Comparison of ENCODE assay signal across 16 cellular contexts in the genomic region with DNA sequence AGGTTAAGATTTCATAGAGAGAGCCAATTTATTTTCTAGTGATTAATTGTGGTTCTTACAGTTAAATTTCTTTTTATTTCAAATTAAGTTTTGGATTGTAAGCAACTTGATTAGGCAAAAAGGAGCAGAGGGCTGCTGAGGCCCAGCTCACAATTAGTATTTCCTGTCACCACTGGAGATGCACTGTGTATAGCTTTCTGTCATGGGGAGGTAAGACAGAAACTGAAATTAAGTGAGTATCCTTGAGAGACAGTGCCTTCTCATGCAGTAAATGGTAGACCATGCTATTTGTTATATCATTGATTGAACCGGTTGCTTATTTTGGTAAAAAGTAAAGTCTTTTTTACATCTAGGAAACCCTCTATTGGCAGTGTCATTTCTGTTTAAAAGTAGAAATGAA.
A peak's percentile ranks its signal among the peaks of the same experiment; 100 is the strongest.
DNase-seq lines count a peak whose midpoint lies in the region; ATAC-seq and TF ChIP-seq lines count a peak whose summit lies in the region.
"Had no signal": no experiment of that assay in that cellular context is flagged by ENCODE, and none has a peak within 500 bp of the region (broad histone marks: within the 10 kb centered on the region; RNA-seq: fewer than 3 reads in every experiment).

No MANE protein-coding gene starts in this region.

- no peaks in the 10 kb centered on the region for H3K27me3 Mint-ChIP-seq in activated naive CD8-positive, alpha-beta T cell treated with anti-CD3 and anti-CD28 coated beads, Interleukin-2, amount 10 ng/mL, durations not matched to agents 7 days and 5 days
- no peaks in the 10 kb centered on the region for H3K27me3 Mint-ChIP-seq in activated naive CD8-positive, alpha-beta T cell treated with anti-CD3 and anti-CD28 coated beads for 36 hours
- H3K27me3 Mint-ChIP-seq in activated T-helper 17 cell treated with anti-CD3 and anti-CD28 coated beads, Interleukin-2, amount 50 U/mL, for 72 hours = no peaks in the 10 kb centered on the region
- H3K27me3 Mint-ChIP-seq: dendritic cell treated with granulocyte-macrophage colony-stimulating factor and Interleukin-4, amounts not matched to agents 40 ng/mL and 50 ng/mL, for 4 days had no signal

- peaks cover 2% of the 10 kb centered on the region for H3K36me3 Mint-ChIP-seq in activated naive CD8-positive, alpha-beta T cell treated with anti-CD3 and anti-CD28 coated beads, Interleukin-2, amount 10 ng/mL, durations not matched to agents 7 days and 5 days
- peaks cover 20% of the 10 kb centered on the region for H3K36me3 Mint-ChIP-seq in activated naive CD8-positive, alpha-beta T cell treated with anti-CD3 and anti-CD28 coated beads for 36 hours
- H3K36me3 Mint-ChIP-seq in activated T-helper 17 cell treated with anti-CD3 and anti-CD28 coated beads, Interleukin-2, amount 50 U/mL, for 72 hours (ENCODE audit: low read depth) = no peaks in the 10 kb centered on the region

- no peak for TF ChIP-seq POLR2A in tibial nerve (IDR thresholded peaks at IDR 0.05)

- H3K4me1 ChIP-seq in heart right ventricle (no peaks in the 10 kb centered on the region), tibial nerve (no peaks in the 10 kb centered on the region)
- H3K4me1 ChIP-seq: ascending aorta had no signal

- no peak for TF ChIP-seq CTCF in heart right ventricle (IDR thresholded peaks at IDR 0.05)
- TF ChIP-seq CTCF in tibial nerve (IDR thresholded peaks at IDR 0.05) = no peak

- no peak for DNase-seq in activated naive CD8-positive, alpha-beta T cell treated with anti-CD3 and anti-CD28 coated beads, Interleukin-2, amount 10 ng/mL, durations not matched to agents 7 days and 5 days
- no peak for DNase-seq in activated naive CD8-positive, alpha-beta T cell treated with anti-CD3 and anti-CD28 coated beads for 36 hours
- no peak for DNase-seq in heart right ventricle
- DNase-seq in tibial nerve (ENCODE audit: low spot score in 2 of 2) = no peak
- no peak for DNase-seq in posterior cingulate gyrus
- DNase-seq: CD8-positive, alpha-beta T cell; occipital lobe had no signal

- POLR2A ChIA-PET in activated naive CD8-positive, alpha-beta T cell treated with anti-CD3 and anti-CD28 coated beads, Interleukin-2, amount 10 ng/mL, durations not matched to agents 7 days and 5 days (lab: Charles Lee) = no interaction called here

- H3K4me3 Mint-ChIP-seq in activated naive CD8-positive, alpha-beta T cell treated with anti-CD3 and anti-CD28 coated beads, Interleukin-2, amount 10 ng/mL, durations not matched to agents 7 days and 5 days = no peak overlapping the region
- H3K4me3 Mint-ChIP-seq in activated naive CD8-positive, alpha-beta T cell treated with anti-CD3 and anti-CD28 coated beads for 36 hours = no peak overlapping the region
- no peak overlapping the region for H3K4me3 Mint-ChIP-seq in activated T-helper 17 cell treated with anti-CD3 and anti-CD28 coated beads, Interleukin-2, amount 50 U/mL, for 72 hours
- H3K4me3 Mint-ChIP-seq: activated T-helper 1 cell treated with anti-CD3 and anti-CD28 coated beads, Interleukin-12 subunit alpha, Interleukin-12 subunit beta, Interleukin-2, Interleukin-4 antibody, amounts not matched to agents 30 ng/mL and 10 ng/mL and 1 ng/mL, durations not matched to agents 14 hours and 24 hours and 36 hours; CD8-positive, alpha-beta T cell; dendritic cell treated with granulocyte-macrophage colony-stimulating factor and Interleukin-4, amounts not matched to agents 40 ng/mL and 50 ng/mL, for 4 days had no signal

- H3K27ac Mint-ChIP-seq in activated naive CD8-positive, alpha-beta T cell treated with anti-CD3 and anti-CD28 coated beads, Interleukin-2, amount 10 ng/mL, durations not matched to agents 7 days and 5 days = no peak overlapping the region
- H3K27ac Mint-ChIP-seq in activated naive CD8-positive, alpha-beta T cell treated with anti-CD3 and anti-CD28 coated beads for 36 hours = no peak overlapping the region
- H3K27ac Mint-ChIP-seq in activated T-helper 17 cell treated with anti-CD3 and anti-CD28 coated beads, Interleukin-2, amount 50 U/mL, for 72 hours = no peak overlapping the region
- H3K27ac Mint-ChIP-seq: activated T-helper 1 cell treated with anti-CD3 and anti-CD28 coated beads, Interleukin-12 subunit alpha, Interleukin-12 subunit beta, Interleukin-2, Interleukin-4 antibody, amounts not matched to agents 30 ng/mL and 10 ng/mL and 1 ng/mL, durations not matched to agents 14 hours and 24 hours and 36 hours; CD8-positive, alpha-beta T cell; dendritic cell treated with granulocyte-macrophage colony-stimulating factor and Interleukin-4, amounts not matched to agents 40 ng/mL and 50 ng/mL, for 4 days had no signal

- no peak for TF ChIP-seq EP300 in tibial nerve (IDR thresholded peaks at IDR 0.05)

- peaks cover 0 to 10% (median 0%) of the 10 kb centered on the region in 11 donors for H3K9me3 ChIP-seq in heart right ventricle
- H3K9me3 ChIP-seq in tibial nerve = no peaks in the 10 kb centered on the region
- H3K9me3 ChIP-seq: ascending aorta, thoracic aorta had no signal

- H3K27ac ChIP-seq in heart right ventricle = no peak overlapping the region
- no peak overlapping the region for H3K27ac ChIP-seq in tibial nerve
- H3K27ac ChIP-seq: 22Rv1, ascending aorta, skin epidermis, thoracic aorta had no signal

- H3K9me3 Mint-ChIP-seq in activated naive CD8-positive, alpha-beta T cell treated with anti-CD3 and anti-CD28 coated beads, Interleukin-2, amount 10 ng/mL, durations not matched to agents 7 days and 5 days = peaks cover 2% of the 10 kb centered on the region
- H3K9me3 Mint-ChIP-seq in activated naive CD8-positive, alpha-beta T cell treated with anti-CD3 and anti-CD28 coated beads for 36 hours = peaks cover 5% of the 10 kb centered on the region
- H3K9me3 Mint-ChIP-seq in activated T-helper 17 cell treated with anti-CD3 and anti-CD28 coated beads, Interleukin-2, amount 50 U/mL, for 72 hours = no peaks in the 10 kb centered on the region
- H3K9me3 Mint-ChIP-seq: activated T-helper 1 cell treated with anti-CD3 and anti-CD28 coated beads, Interleukin-12 subunit alpha, Interleukin-12 subunit beta, Interleukin-2, Interleukin-4 antibody, amounts not matched to agents 30 ng/mL and 10 ng/mL and 1 ng/mL, durations not matched to agents 14 hours and 24 hours and 36 hours had no signal

- no peaks in the 10 kb centered on the region for H3K27me3 ChIP-seq in heart right ventricle
- H3K27me3 ChIP-seq in tibial nerve = no peaks in the 10 kb centered on the region
- H3K27me3 ChIP-seq: ascending aorta had no signal

- peaks cover 0 to 21% (median 0%) of the 10 kb centered on the region in 9 donors for H3K36me3 ChIP-seq in heart right ventricle
- H3K36me3 ChIP-seq in tibial nerve = peaks cover 0 to 28% (median 0%) of the 10 kb centered on the region in 3 donors

- H3K4me3 ChIP-seq in heart right ventricle (no peak overlapping the region), tibial nerve (no peak overlapping the region)
- H3K4me3 ChIP-seq: ascending aorta, skin epidermis, thoracic aorta had no signal

- intact Hi-C loops in heart right ventricle (cut with DNase I) = no loop called here
- intact Hi-C loops in posterior cingulate gyrus (cut with DNase I) = no loop called here

- no peaks in the 10 kb centered on the region for H3K4me1 Mint-ChIP-seq in activated naive CD8-positive, alpha-beta T cell treated with anti-CD3 and anti-CD28 coated beads, Interleukin-2, amount 10 ng/mL, durations not matched to agents 7 days and 5 days
- no peaks in the 10 kb centered on the region for H3K4me1 Mint-ChIP-seq in activated naive CD8-positive, alpha-beta T cell treated with anti-CD3 and anti-CD28 coated beads for 36 hours
- no peaks in the 10 kb centered on the region for H3K4me1 Mint-ChIP-seq in activated T-helper 17 cell treated with anti-CD3 and anti-CD28 coated beads, Interleukin-2, amount 50 U/mL, for 72 hours

- 96 to 98% methylated on average over 1 of the region's 1 CpG for WGBS in heart right ventricle, 2 donors
- WGBS in tibial nerve, 2 donors = 97 to 98% methylated on average over 1 of the region's 1 CpG

- ATAC-seq in activated naive CD8-positive, alpha-beta T cell treated with anti-CD3 and anti-CD28 coated beads, Interleukin-2, amount 10 ng/mL, durations not matched to agents 7 days and 5 days (ENCODE audit: low read depth) = peak; percentile 33
- ATAC-seq in GM21786 (IDR thresholded peaks at IDR 0.05; ENCODE audit: unreplicated experiment) (peak; percentile 94), HG03135 (IDR thresholded peaks at IDR 0.05; ENCODE audit: unreplicated experiment) (peak; percentile 99), heart right ventricle (no peak)
- no peak for ATAC-seq in activated T-helper 17 cell treated with anti-CD3 and anti-CD28 coated beads, Interleukin-2, amount 50 U/mL, for 72 hours (replicated peaks)
- ATAC-seq: CD8-positive, alpha-beta T cell had no signal

Comparison
In these comparisons a context has a peak if more than half of its experiments do, and no peak if none do; other contexts are left out.
1. ATAC-seq: peak in activated naive CD8-positive, alpha-beta T cell treated with anti-CD3 and anti-CD28 coated beads, Interleukin-2, amount 10 ng/mL, durations not matched to agents 7 days and 5 days (single experiment), GM21786 (single experiment) and HG03135 (single experiment); none in heart right ventricle (0 of 8) and activated T-helper 17 cell treated with anti-CD3 and anti-CD28 coated beads, Interleukin-2, amount 50 U/mL, for 72 hours (single experiment).